8 cellular contexts compared by ENCODE assay signal in the genomic region with DNA sequence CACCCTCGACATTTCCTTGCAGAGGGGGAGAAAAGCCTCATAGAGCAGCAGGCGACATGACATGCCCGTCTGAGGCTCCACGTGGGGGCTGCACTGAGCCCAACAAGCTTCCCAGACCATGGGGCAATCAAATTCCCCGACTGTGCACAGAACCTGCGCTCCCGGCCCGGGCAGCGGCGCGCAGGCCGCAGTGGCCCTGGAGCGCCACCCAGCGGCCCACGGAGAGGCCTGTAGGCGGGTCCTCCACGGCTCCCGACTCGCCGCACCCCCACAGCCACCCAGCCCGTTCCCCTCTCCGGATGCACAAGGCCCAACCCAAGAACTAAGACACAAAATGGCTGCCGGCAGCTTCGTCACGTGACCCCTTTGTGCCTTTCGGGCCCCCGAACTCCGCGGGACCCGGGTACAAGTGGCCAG. TPM values are rescaled to one million over a fixed set of nuclear protein-coding genes. Genes with fewer than 3 reads are reported as not detected.
DNase-seq lines count a peak whose midpoint lies in the region; ATAC-seq and TF ChIP-seq lines count a peak whose summit lies in the region.

No MANE protein-coding gene starts in this region.

- H3K27ac ChIP-seq in adrenal gland (peak overlapping the region; percentile 95 to 100 (median 100)), heart right ventricle (peak overlapping the region; percentile 100), upper lobe of left lung (peak overlapping the region; percentile 99 to 100 (median 100))

- H3K4me1 ChIP-seq in adrenal gland (replicated peaks in 1 of 2), result peaks cover 18 to 51% of the 10 kb centered on the region in 2 donors
- H3K4me1 ChIP-seq in heart right ventricle, result peaks cover 6 to 79% (median 64%) of the 10 kb centered on the region in 9 donors
- peaks cover 44 to 59% (median 46%) of the 10 kb centered on the region in 4 donors for H3K4me1 ChIP-seq in upper lobe of left lung

- peak; percentile 81 for ATAC-seq in HG02678 (IDR thresholded peaks at IDR 0.05; ENCODE audit: unreplicated experiment)
- ATAC-seq in heart right ventricle, result peak; percentile 96 to 99 (median 97)
- peak; percentile 98 to 100 for ATAC-seq in upper lobe of left lung (ENCODE audit: low FRiP score in 2 of 2)

- TF ChIP-seq POLR2A in adrenal gland (IDR thresholded peaks at IDR 0.05) (peak; percentile 15 to 72), upper lobe of left lung (IDR thresholded peaks at IDR 0.05) (no peak)

- intact Hi-C loops in adrenal gland (cut with DNase I), result loop anchor here (5.0 to 10.0 kb wide), 2 partner anchors 89 to 91 kb away; no protein-coding TSS in a partner anchor
- intact Hi-C loops in heart right ventricle (cut with DNase I), result loop anchor here (1.0 to 10.0 kb wide), 7 partner anchors 81 to 417 kb away; partner anchors contain the start of genes ARHGAP12 (in 1 of the 10) and KIF5B (in 1 of the 10)
- intact Hi-C loops in posterior cingulate gyrus (cut with DNase I), result loop anchor here (1.0 to 2.0 kb wide), 4 partner anchors 33 to 155 kb away; partner anchors contain the start of gene CCDC7

- TF ChIP-seq CTCF in GM12874 (IDR thresholded peaks at IDR 0.05; ENCODE audit: insufficient read depth, low read depth, low read length) (peak; percentile 97), adrenal gland (IDR thresholded peaks at IDR 0.05) (peak; percentile 87 to 99 (median 94)), heart right ventricle (IDR thresholded peaks at IDR 0.05) (peak; percentile 96 to 100 (median 98)), upper lobe of left lung (IDR thresholded peaks at IDR 0.05) (peak; percentile 96 to 99 (median 98))

- no peaks in the 10 kb centered on the region for H3K36me3 ChIP-seq in adrenal gland (replicated peaks in 1 of 2)
- peaks cover 0 to 28% (median 3%) of the 10 kb centered on the region in 9 donors for H3K36me3 ChIP-seq in heart right ventricle
- H3K36me3 ChIP-seq in upper lobe of left lung, result peaks cover 0 to 19% (median 0%) of the 10 kb centered on the region in 4 donors

- no peaks in the 10 kb centered on the region for H3K9me3 ChIP-seq in adrenal gland (replicated peaks in 1 of 3)
- H3K9me3 ChIP-seq in heart right ventricle, result no peaks in the 10 kb centered on the region
- no peaks in the 10 kb centered on the region for H3K9me3 ChIP-seq in upper lobe of left lung

- H3K4me3 ChIP-seq in adrenal gland, result peak overlapping the region; percentile 29 to 94 (median 89)
- H3K4me3 ChIP-seq in heart right ventricle, result peak overlapping the region; percentile 87 to 99 (median 93)
- peak overlapping the region; percentile 41 to 84 (median 72) for H3K4me3 ChIP-seq in upper lobe of left lung

- H3K27me3 ChIP-seq in adrenal gland, result no peaks in the 10 kb centered on the region
- H3K27me3 ChIP-seq in heart right ventricle, result no peaks in the 10 kb centered on the region
- no peaks in the 10 kb centered on the region for H3K27me3 ChIP-seq in upper lobe of left lung

- WGBS in adrenal gland, 4 donors, result 0 to 1% (median 0%) methylated on average over 15 to 30 of the region's 30 CpGs
- 0% methylated on average over 30 of the region's 30 CpGs for WGBS in heart right ventricle, 2 donors
- 0 to 2% methylated on average over 8 to 13 of the region's 30 CpGs for WGBS in upper lobe of left lung, 2 donors

- DNase-seq in NCI-H1105 (lab: John Stamatoyannopoulos, UW) (peak; percentile 81), SKM-1 treated with dmso at 0.1 percent for 144 hours (lab: John Stamatoyannopoulos, UW; ENCODE audit: unreplicated experiment) (peak; percentile 80), adrenal gland (peak; percentile 95 to 98 (median 97)), heart right ventricle (peak; percentile 95 to 97), posterior cingulate gyrus (peak; percentile 89 to 99 (median 95)), upper lobe of left lung (peak; percentile 98)

- no peak for TF ChIP-seq EP300 in upper lobe of left lung (IDR thresholded peaks at IDR 0.05)

RNA-seq across cellular contexts. Expression of gene EPC1, which starts 0.8 kb away (rescaled TPM):
- total RNA-seq in adrenal gland (10 to 100 TPM; 10.9 to 43.6 (median 24.4) TPM), heart right ventricle (10 to 100 TPM; 16.3 to 25.4 (median 19.5) TPM), upper lobe of left lung (10 to 100 TPM; 26.2 to 82.8 (median 36.7) TPM)
- polyA plus RNA-seq in adrenal gland (10 to 100 TPM; 16.5 to 27.8 (median 19.3) TPM), heart right ventricle (10 to 100 TPM in 1 of 2 donors, 1 to 10 TPM in 1; 8.4 to 18.8 TPM)

Comparison
In these comparisons a context has a peak if more than half of its experiments do, and no peak if none do; other contexts are left out.
1. Peak in every context shown above with its lines: DNase-seq, ATAC-seq, H3K4me3 ChIP-seq and H3K27ac ChIP-seq.
2. POLR2A ChIP-seq: peak in adrenal gland (2 of 2); none in upper lobe of left lung (0 of 4).